8 cellular contexts compared by ENCODE assay signal in the genomic region with DNA sequence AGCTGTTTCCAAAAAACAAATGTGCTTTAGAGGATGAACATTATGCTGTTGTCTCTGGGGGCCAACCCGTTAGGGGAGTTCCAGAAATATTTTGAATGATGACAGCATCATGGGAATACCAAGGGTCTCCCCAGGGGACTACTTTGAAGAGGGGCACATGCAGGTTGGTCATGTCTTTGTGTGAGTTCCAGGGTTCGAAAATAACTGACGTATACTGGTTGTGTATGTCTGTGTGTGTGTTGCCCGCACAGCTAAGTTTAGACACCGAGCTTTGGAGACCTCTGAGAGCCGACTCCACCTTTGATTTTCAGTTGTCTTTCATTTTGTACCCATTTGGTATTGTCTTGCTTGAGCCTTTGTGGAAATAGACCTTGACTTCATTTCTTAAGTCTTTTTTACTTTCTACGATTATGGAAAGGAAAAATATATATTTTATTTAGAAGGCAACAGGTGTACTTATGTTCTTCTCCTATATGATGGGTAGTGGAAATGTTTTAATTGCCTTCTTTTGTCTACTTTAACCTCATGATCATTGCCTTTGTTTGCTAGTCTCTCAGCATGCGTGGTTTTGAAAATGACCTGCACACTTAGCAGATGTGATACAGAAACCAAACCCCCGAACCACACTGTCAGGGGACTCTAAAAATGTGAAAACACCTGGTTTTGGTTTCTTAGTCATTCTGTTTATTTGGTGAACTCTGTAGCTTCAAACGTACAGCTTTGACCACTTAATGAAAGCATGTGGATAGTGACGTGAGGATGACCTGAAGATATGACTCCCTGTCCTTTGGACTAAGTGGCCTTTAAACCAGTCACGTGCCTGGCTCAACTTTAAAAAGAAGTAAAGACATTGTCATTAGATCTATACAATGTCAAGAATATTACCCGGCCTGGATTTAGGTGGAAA. TPM values are rescaled to one million over a fixed set of nuclear protein-coding genes. Genes with fewer than 3 reads are reported as not detected.
DNase-seq lines count a peak whose midpoint lies in the region; ATAC-seq, FAIRE-seq and TF ChIP-seq lines count a peak whose summit lies in the region.

No MANE protein-coding gene starts in this region.

- H3K27me3 Mint-ChIP-seq in IgD-negative memory B cell: no peaks in the 10 kb centered on the region
- H3K27me3 Mint-ChIP-seq in nephron progenitor cell (ENCODE audit: low read depth, poor library complexity): peaks cover 9% of the 10 kb centered on the region

- FAIRE-seq in GM18507 (lab: Jason Lieb, UNC): peak; percentile 96

- H3K27ac Mint-ChIP-seq in IgD-negative memory B cell (peak overlapping the region; percentile 59 to 92 (median 90)), nephron progenitor cell (no peak overlapping the region)

- H3K4me1 Mint-ChIP-seq in IgD-negative memory B cell (peaks cover 47 to 60% (median 49%) of the 10 kb centered on the region in 3 donors), nephron progenitor cell (peaks cover 79% of the 10 kb centered on the region)

- ATAC-seq in GM21576 (IDR thresholded peaks at IDR 0.05; ENCODE audit: unreplicated experiment): peak; percentile 84

- H3K4me3 Mint-ChIP-seq in IgD-negative memory B cell (peak overlapping the region; percentile 37 to 92 (median 73)), nephron progenitor cell (no peak overlapping the region)

- H3K36me3 Mint-ChIP-seq in IgD-negative memory B cell (peaks cover 15% of the 10 kb centered on the region), nephron progenitor cell (ENCODE audit: low read depth) (peaks cover 5% of the 10 kb centered on the region)

- DNase-seq in GM18507 (ENCODE audit: extremely low spot score, insufficient read length, low read depth): peak; percentile 61
- peak; percentile 41 for DNase-seq in germinal center (ENCODE audit: low spot score)
- DNase-seq in HK-2 (ENCODE audit: unreplicated experiment): no peak
- no peak for DNase-seq in nephron progenitor cell
- no peak for DNase-seq in stimulated activated CD4-positive, alpha-beta T cell treated with anti-CD3 and anti-CD28 coated beads, Interleukin-15, amount 100 ng/mL, for 24 hours
- no peak for DNase-seq in DMS114 treated with DMSO at 0.1 percent for 48 hours (lab: John Stamatoyannopoulos, UW; ENCODE audit: unreplicated experiment)

- H3K9me3 Mint-ChIP-seq in IgD-negative memory B cell (no peaks in the 10 kb centered on the region), nephron progenitor cell (no peaks in the 10 kb centered on the region)

- no peak for TF ChIP-seq CTCF in nephron progenitor cell (IDR thresholded peaks at IDR 0.05)

RNA-seq across cellular contexts. Expression of a gene that starts 56.5 kb away (rescaled TPM):
- 15.8 TPM for polyA plus RNA-seq in IgD-negative memory B cell

Comparison
In these comparisons a context has a peak if more than half of its experiments do, and no peak if none do; other contexts are left out.
1. DNase-seq: peak in GM18507 (single experiment) and germinal center (single experiment); none in HK-2 (single experiment), nephron progenitor cell (single experiment), stimulated activated CD4-positive, alpha-beta T cell treated with anti-CD3 and anti-CD28 coated beads, Interleukin-15, amount 100 ng/mL, for 24 hours (single experiment) and DMS114 treated with DMSO at 0.1 percent for 48 hours (single experiment).